Comparison of ENCODE assay signal across 12 cellular contexts in the genomic region with DNA sequence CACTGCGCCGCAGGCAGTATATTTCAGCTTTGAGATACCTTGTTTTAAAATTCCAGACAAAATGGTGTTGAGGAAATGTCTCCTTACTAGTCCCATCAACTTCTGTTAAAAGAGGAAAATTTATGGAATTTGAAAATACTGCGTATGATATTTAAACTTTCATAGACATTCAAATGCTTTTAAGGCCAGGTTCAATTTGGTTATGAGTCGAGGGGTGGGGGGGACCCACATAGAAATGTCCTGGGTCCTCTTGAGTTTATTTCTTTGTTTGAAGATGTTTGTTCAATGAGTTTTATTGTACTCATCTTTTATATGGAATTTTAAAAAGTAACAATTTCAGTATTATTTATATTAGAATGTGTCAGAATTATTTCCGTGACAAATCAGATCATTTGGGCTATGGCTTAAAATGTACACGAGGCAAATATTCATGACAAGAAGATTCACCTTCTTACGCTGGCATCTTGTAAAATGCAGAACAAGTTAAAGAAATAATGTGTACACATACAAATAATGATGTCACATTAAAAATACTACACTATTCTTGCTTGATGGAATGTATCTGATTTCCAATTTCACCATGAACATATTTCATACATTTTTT. TPM values are rescaled to one million over a fixed set of nuclear protein-coding genes. Genes with fewer than 3 reads are reported as not detected.
A peak's percentile ranks its signal among the peaks of the same experiment; 100 is the strongest.
DNase-seq lines count a peak whose midpoint lies in the region; ATAC-seq, FAIRE-seq and TF ChIP-seq lines count a peak whose summit lies in the region.
"Had no signal": no experiment of that assay in that cellular context is flagged by ENCODE, and none has a peak within 500 bp of the region (broad histone marks: within the 10 kb centered on the region; RNA-seq: fewer than 3 reads in every experiment).

No MANE protein-coding gene starts in this region.

- TF ChIP-seq CTCF in spleen (IDR thresholded peaks at IDR 0.05 in 8 of 11, conservative IDR thresholded peaks at IDR 0.05 in 3 of 11) (no peak), D721Med (IDR thresholded peaks at IDR 0.05; ENCODE audit: insufficient read depth, missing control alignments) (no peak)

- 18 to 41% (median 21%) methylated on average over 7 of the region's 7 CpGs for WGBS in spleen, 5 donors

- no peak for TF ChIP-seq POLR2A in spleen (IDR thresholded peaks at IDR 0.05)

- H3K36me3 ChIP-seq in spleen = no peaks in the 10 kb centered on the region

- H3K9me3 Mint-ChIP-seq in T-helper 2 cell treated with Interferon-gamma antibody and Interleukin-4, amounts not matched to agents 5 μg/mL and 100 μg/mL, for 36 hours = no peaks in the 10 kb centered on the region
- H3K9me3 Mint-ChIP-seq in effector memory CD8-positive, alpha-beta T cell = no peaks in the 10 kb centered on the region

- H3K27ac ChIP-seq in spleen = peak overlapping the region; percentile 86 to 98 (median 94)
- H3K27ac ChIP-seq: parathyroid adenoma had no signal

- FAIRE-seq in D721Med (lab: Jason Lieb, UNC) = no peak
- FAIRE-seq: A204.1 had no signal

- peak overlapping the region; percentile 99 for H3K4me3 Mint-ChIP-seq in T-helper 2 cell treated with Interferon-gamma antibody and Interleukin-4, amounts not matched to agents 5 μg/mL and 100 μg/mL, for 36 hours
- H3K4me3 Mint-ChIP-seq in effector memory CD8-positive, alpha-beta T cell = peak overlapping the region; percentile 93 to 96

- no peak for ATAC-seq in effector memory CD8-positive, alpha-beta T cell (replicated peaks)
- ATAC-seq in GM19467 (IDR thresholded peaks at IDR 0.05; ENCODE audit: unreplicated experiment) = no peak
- ATAC-seq: PC-3 had no signal

- peaks cover 1% of the 10 kb centered on the region for H3K27me3 Mint-ChIP-seq in T-helper 2 cell treated with Interferon-gamma antibody and Interleukin-4, amounts not matched to agents 5 μg/mL and 100 μg/mL, for 36 hours (ENCODE audit: low read depth)
- H3K27me3 Mint-ChIP-seq in effector memory CD8-positive, alpha-beta T cell = no peaks in the 10 kb centered on the region

- H3K4me3 ChIP-seq in spleen = peak overlapping the region; percentile 52 to 85 (median 70)

- no peaks in the 10 kb centered on the region for H3K9me3 ChIP-seq in spleen

- no peak for DNase-seq in T-helper 2 cell treated with Interferon-gamma antibody and Interleukin-4, amounts not matched to agents 5 μg/mL and 100 μg/mL, for 36 hours (ENCODE audit: low spot score)
- DNase-seq in T-helper 2 cell (no peak), NAMALWA (ENCODE audit: low spot score) (peak; percentile 57), spleen (no peak), D721Med (ENCODE audit: insufficient read length, low spot score) (no peak), D341Med (ENCODE audit: low spot score) (no peak)
- DNase-seq in effector memory CD8-positive, alpha-beta T cell = no peak
- DNase-seq: NCI-H2029 treated with DMSO at 0.1 percent for 48 hours, PC-3 had no signal

- peaks cover 21% of the 10 kb centered on the region for H3K4me1 Mint-ChIP-seq in T-helper 2 cell treated with Interferon-gamma antibody and Interleukin-4, amounts not matched to agents 5 μg/mL and 100 μg/mL, for 36 hours (ENCODE audit: low read depth)
- H3K4me1 Mint-ChIP-seq in effector memory CD8-positive, alpha-beta T cell (ENCODE audit: low read depth in 2 of 2) = peaks cover 40 to 49% of the 10 kb centered on the region in 2 donors

- peaks cover 64% of the 10 kb centered on the region for H3K36me3 Mint-ChIP-seq in T-helper 2 cell treated with Interferon-gamma antibody and Interleukin-4, amounts not matched to agents 5 μg/mL and 100 μg/mL, for 36 hours (ENCODE audit: low read depth)
- peaks cover 58% of the 10 kb centered on the region for H3K36me3 Mint-ChIP-seq in effector memory CD8-positive, alpha-beta T cell (ENCODE audit: insufficient read depth)

- peaks cover 0 to 35% (median 4%) of the 10 kb centered on the region in 7 donors for H3K27me3 ChIP-seq in spleen (replicated peaks in 1 of 7)

- intact Hi-C loops in spleen (cut with DNase I; ENCODE audit: low total_unique reads) = no loop called here

- H3K27ac Mint-ChIP-seq in T-helper 2 cell treated with Interferon-gamma antibody and Interleukin-4, amounts not matched to agents 5 μg/mL and 100 μg/mL, for 36 hours = peak overlapping the region; percentile 97
- peak overlapping the region; percentile 93 to 95 for H3K27ac Mint-ChIP-seq in effector memory CD8-positive, alpha-beta T cell

- H3K4me1 ChIP-seq in spleen = peaks cover 4 to 57% (median 37%) of the 10 kb centered on the region in 6 donors
- H3K4me1 ChIP-seq: parathyroid adenoma had no signal

RNA-seq across cellular contexts. Expression of gene IKZF1, which starts 1.3 kb away (rescaled TPM):
- total RNA-seq in spleen = 100 to 1,000 TPM; 212 to 389 (median 260) TPM
- polyA plus RNA-seq in spleen = 10 to 100 TPM; 36.4 to 39.2 (median 37.9) TPM
- total RNA-seq: PC-3 had no signal
